Comparison of ENCODE assay signal across 12 cellular contexts in genomic region chr5:136073714-136074113, GRCh38. TPM values are rescaled to one million over a fixed set of nuclear protein-coding genes. Genes with fewer than 3 reads are reported as not detected.
DNase-seq lines count a peak whose midpoint lies in the region; ATAC-seq and TF ChIP-seq lines count a peak whose summit lies in the region.
"Had no signal": no experiment of that assay in that cellular context is flagged by ENCODE, and none has a peak within 500 bp of the region (broad histone marks: within the 10 kb centered on the region; RNA-seq: fewer than 3 reads in every experiment).

No MANE protein-coding gene starts in this region.

- peak overlapping the region in 1 of 11 experiments; percentile 12; a peak in 1 of 22 replicates for H3K9ac ChIP-seq in BLaER1 treated with 17β-estradiol and CSF1 and Interleukin-3, amounts not matched to agents 10 nM and 100 nM

- H4K20me1 ChIP-seq in BLaER1 treated with 17β-estradiol and CSF1 and Interleukin-3, amounts not matched to agents 10 nM and 100 nM = no peaks in the 10 kb centered on the region

- H3K27me3 ChIP-seq in BLaER1 treated with 17β-estradiol and CSF1 and Interleukin-3, amounts not matched to agents 10 nM and 100 nM = peaks cover 4 to 15% (median 12%) of the 10 kb centered on the region in 11 experiments

- peaks cover 0 to 13% (median 7%) of the 10 kb centered on the region in 10 experiments; a peak in 12 of 20 replicates for H3K4me1 ChIP-seq in BLaER1 treated with 17β-estradiol and CSF1 and Interleukin-3, amounts not matched to agents 10 nM and 100 nM

- no peak for TF ChIP-seq POLR2A in erythroblast (IDR thresholded peaks at IDR 0.05; ENCODE audit: low read length)

- DNase-seq in erythroblast (lab: John Stamatoyannopoulos, UW) = no peak
- no peak for DNase-seq in kidney glomerular epithelial cell (lab: John Stamatoyannopoulos, UW)
- DNase-seq in occipital lobe (lab: John Stamatoyannopoulos, UW) = no peak
- no peak for DNase-seq in NCI-H1092 (lab: John Stamatoyannopoulos, UW)
- DNase-seq: EL, NCI-H2171 had no signal

- H3K4me2 ChIP-seq in BLaER1 treated with 17β-estradiol and CSF1 and Interleukin-3, amounts not matched to agents 10 nM and 100 nM = peak overlapping the region in 7 of 11 experiments; percentile 33 to 62 (median 42); a peak in 12 of 22 replicates

- no peak overlapping the region for H3K27ac ChIP-seq in BLaER1 treated with 17β-estradiol and CSF1 and Interleukin-3, amounts not matched to agents 10 nM and 100 nM
- H3K27ac ChIP-seq: VCaP had no signal

- peaks cover 1 to 22% (median 7%) of the 10 kb centered on the region in 11 experiments; a peak in 21 of 22 replicates for H3K9me3 ChIP-seq in BLaER1 treated with 17β-estradiol and CSF1 and Interleukin-3, amounts not matched to agents 10 nM and 100 nM (replicated peaks in 1 of 11)

- ATAC-seq in GM19035 (IDR thresholded peaks at IDR 0.05; ENCODE audit: unreplicated experiment) (peak; percentile 76), HG02571 (IDR thresholded peaks at IDR 0.05; ENCODE audit: unreplicated experiment) (peak; percentile 85), HG03354 (IDR thresholded peaks at IDR 0.05; ENCODE audit: poor library complexity, severe bottlenecking, unreplicated experiment) (peak; percentile 83)
- ATAC-seq: activated T-helper 17 cell treated with anti-CD3 and anti-CD28 coated beads, Interleukin-2, amount 50 U/mL, for 72 hours had no signal

- no peak overlapping the region for H3K4me3 ChIP-seq in BLaER1 treated with 17β-estradiol and CSF1 and Interleukin-3, amounts not matched to agents 10 nM and 100 nM

- no peaks in the 10 kb centered on the region for H3K36me3 ChIP-seq in BLaER1 treated with 17β-estradiol and CSF1 and Interleukin-3, amounts not matched to agents 10 nM and 100 nM

RNA-seq across cellular contexts. Expression of gene TGFBI, which starts 44.9 kb away (rescaled TPM):
- 4.2 TPM for total RNA-seq in occipital lobe

RNA-seq across cellular contexts. Expression of gene SMAD5, which starts 58.9 kb away (rescaled TPM):
- total RNA-seq in occipital lobe = 40.4 TPM
